Comparison of ENCODE assay signal across 9 cellular contexts in genomic region chr16:15996432-15997109, GRCh38. TPM values are rescaled to one million over a fixed set of nuclear protein-coding genes. Genes with fewer than 3 reads are reported as not detected.
A peak's percentile ranks its signal among the peaks of the same experiment; 100 is the strongest.
DNase-seq lines count a peak whose midpoint lies in the region; ATAC-seq, FAIRE-seq and TF ChIP-seq lines count a peak whose summit lies in the region.
"Had no signal": no experiment of that assay in that cellular context is flagged by ENCODE, and none has a peak within 500 bp of the region (broad histone marks: within the 10 kb centered on the region; RNA-seq: fewer than 3 reads in every experiment).

No MANE protein-coding gene starts in this region.

- peak; percentile 88 for DNase-seq in NCI-H226
- peak; percentile 98 for DNase-seq in epithelial cell of proximal tubule (ENCODE audit: low read depth)
- DNase-seq in omental fat pad (ENCODE audit: low spot score) = peak; percentile 41
- DNase-seq in NCI-H146 treated with DMSO at 0.1 percent for 48 hours (lab: John Stamatoyannopoulos, UW; ENCODE audit: unreplicated experiment) = no peak
- no peak for DNase-seq in GM12892 (ENCODE audit: insufficient read length)
- no peak for DNase-seq in T-helper 2 cell
- no peak for DNase-seq in mesenteric fat pad (ENCODE audit: low spot score)

- H3K27me3 ChIP-seq in BLaER1 = no peaks in the 10 kb centered on the region

- no peak overlapping the region for H3K4me3 ChIP-seq in BLaER1
- no peak overlapping the region for H3K4me3 ChIP-seq in epithelial cell of proximal tubule (ENCODE audit: low read depth, low read length)
- H3K4me3 ChIP-seq: skin epidermis had no signal

- peak overlapping the region; percentile 17; the same call in 1 of the 2 replicates for H3K9ac ChIP-seq in BLaER1

- no peak for FAIRE-seq in GM12892 (lab: Jason Lieb, UNC)

- no peak for TF ChIP-seq POLR2A in GM12892 (IDR thresholded peaks at IDR 0.05; ENCODE audit: low read depth, low read length)

- H4K20me1 ChIP-seq in BLaER1 = peaks cover 5% of the 10 kb centered on the region

- peak overlapping the region; percentile 94 for H3K27ac ChIP-seq in BLaER1

- H3K4me1 ChIP-seq in BLaER1 = peaks cover 78% of the 10 kb centered on the region

- peak; percentile 76 for ATAC-seq in omental fat pad (ENCODE audit: low FRiP score)

- H3K4me2 ChIP-seq in BLaER1 = peak overlapping the region; percentile 76

- peaks cover 46% of the 10 kb centered on the region for H3K36me3 ChIP-seq in BLaER1

- H3K9me3 ChIP-seq in BLaER1 = no peaks in the 10 kb centered on the region; the same call in 1 of the 2 replicates

- TF ChIP-seq CTCF in epithelial cell of proximal tubule (conservative IDR thresholded peaks at IDR 0.05; ENCODE audit: low read depth, low read length) = peak; percentile 35
- TF ChIP-seq CTCF in omental fat pad (IDR thresholded peaks at IDR 0.05) = no peak

RNA-seq across cellular contexts. Expression of gene ABCC1, which starts 47.2 kb away (rescaled TPM):
- total RNA-seq in epithelial cell of proximal tubule (15.9 and 18.1 TPM in 2 replicates), omental fat pad (10 to 100 TPM; 21.8 to 53.2 (median 36.3) TPM), mesenteric fat pad (42.8 TPM)
- 22.3 TPM for polyA plus RNA-seq in GM12892 (2012; ENCODE audit: missing spikeins)

Comparison
In these comparisons a context has a peak if more than half of its experiments do, and no peak if none do; other contexts are left out.
1. DNase-seq: peak in NCI-H226 (single experiment), epithelial cell of proximal tubule (single experiment) and omental fat pad (single experiment); none in NCI-H146 treated with DMSO at 0.1 percent for 48 hours (single experiment), GM12892 (single experiment), T-helper 2 cell (0 of 5) and mesenteric fat pad (single experiment).